8 cellular contexts compared by ENCODE assay signal in the genomic region with DNA sequence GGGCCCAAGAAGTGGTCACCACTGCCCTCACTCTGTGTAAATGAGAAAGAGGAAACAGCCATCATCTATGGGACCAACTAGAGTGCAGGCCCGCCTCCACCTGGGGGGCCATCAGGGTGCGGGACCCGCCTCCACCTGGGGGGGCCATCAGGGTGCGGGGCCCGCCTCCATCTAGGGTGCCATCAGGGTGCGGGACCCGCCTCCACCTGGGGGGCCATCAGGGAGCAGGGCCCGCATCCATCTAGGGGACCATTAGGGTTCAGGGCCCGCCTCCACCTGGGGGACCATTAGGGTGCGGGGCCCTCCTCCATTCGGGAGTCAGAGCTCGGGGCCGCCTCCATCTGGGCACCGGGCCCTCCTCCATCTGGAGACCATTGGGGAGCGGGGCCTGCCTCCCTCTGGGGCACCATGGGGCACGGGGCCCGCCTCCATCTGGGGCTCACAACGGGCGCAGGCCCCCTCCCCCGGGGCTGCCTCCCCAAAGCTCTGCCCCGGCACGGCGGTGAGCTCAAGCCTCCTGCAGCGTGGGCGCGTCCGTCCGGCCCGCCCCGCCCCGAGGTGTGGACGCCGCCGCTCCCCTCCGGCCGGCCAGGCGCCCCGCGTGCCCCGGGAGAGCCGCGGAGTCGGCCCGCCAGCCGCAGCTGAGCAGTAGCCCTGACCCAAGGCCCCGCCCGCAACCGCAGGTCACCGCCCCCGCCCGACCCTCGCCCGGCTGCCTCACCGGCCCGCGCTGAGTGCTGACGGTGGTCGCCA. TPM values are rescaled to one million over a fixed set of nuclear protein-coding genes. Genes with fewer than 3 reads are reported as not detected.
DNase-seq lines count a peak whose midpoint lies in the region; ATAC-seq and TF ChIP-seq lines count a peak whose summit lies in the region.

No MANE protein-coding gene starts in this region.

- in situ Hi-C loops in KBM-7 (cut with MboI; ENCODE audit: low pct_unique_long_range_greater_than_20kb, low sequenced_read_pairs) = no loop called here

- H3K27ac ChIP-seq in hepatocyte (peak overlapping the region; percentile 80), spleen (peak overlapping the region; percentile 91 to 98 (median 96))

- H4K20me1 ChIP-seq in hepatocyte (ENCODE audit: insufficient read depth, poor library complexity, severe bottlenecking) = peaks cover 44% of the 10 kb centered on the region

- no peaks in the 10 kb centered on the region for H3K36me3 ChIP-seq in hepatocyte (replicated peaks; ENCODE audit: insufficient read depth, low read depth)
- H3K36me3 ChIP-seq in spleen = peaks cover 0 to 33% (median 11%) of the 10 kb centered on the region in 6 donors

- peaks cover 4% of the 10 kb centered on the region for H3K9me3 Mint-ChIP-seq in activated T-helper 17 cell treated with anti-CD3 and anti-CD28 coated beads, Interleukin-2, amount 50 U/mL, for 72 hours

- H3K9me2 ChIP-seq in hepatocyte (replicated peaks; ENCODE audit: insufficient read depth) = no peaks in the 10 kb centered on the region

- no peak for TF ChIP-seq POLR2A in spleen (IDR thresholded peaks at IDR 0.05)

- H3K27me3 ChIP-seq in hepatocyte (no peaks in the 10 kb centered on the region), spleen (replicated peaks in 1 of 7) (no peaks in the 10 kb centered on the region)

- H3K36me3 Mint-ChIP-seq in activated T-helper 17 cell treated with anti-CD3 and anti-CD28 coated beads, Interleukin-2, amount 50 U/mL, for 72 hours (ENCODE audit: low read depth) = peaks cover 11% of the 10 kb centered on the region

- H3K27ac Mint-ChIP-seq in activated T-helper 17 cell treated with anti-CD3 and anti-CD28 coated beads, Interleukin-2, amount 50 U/mL, for 72 hours = peak overlapping the region; percentile 63

- no peak for DNase-seq in AG10803 (ENCODE audit: low read depth)
- no peak for DNase-seq in hepatocyte (ENCODE audit: low spot score)
- DNase-seq in spleen = no peak
- DNase-seq in NCI-H1417 (lab: John Stamatoyannopoulos, UW) = no peak
- DNase-seq in KBM-7 = no peak

- peak; percentile 19 for ATAC-seq in GM19043 (IDR thresholded peaks at IDR 0.05; ENCODE audit: low read depth, unreplicated experiment)
- ATAC-seq in HG03175 (IDR thresholded peaks at IDR 0.05; ENCODE audit: unreplicated experiment) = peak; percentile 41
- ATAC-seq in activated T-helper 17 cell treated with anti-CD3 and anti-CD28 coated beads, Interleukin-2, amount 50 U/mL, for 72 hours (replicated peaks) = peak; percentile 61

- 17% methylated on average over 12 of the region's 58 CpGs for WGBS in hepatocyte (ENCODE audit: low lambda C conversion rate, missing lambda C conversion rate)
- WGBS in spleen, 5 donors = 3 to 28% (median 6%) methylated on average over 6 to 58 of the region's 58 CpGs

- H3K4me2 ChIP-seq in hepatocyte = peak overlapping the region; percentile 93

- no peak for TF ChIP-seq CTCF in AG10803 (conservative IDR thresholded peaks at IDR 0.05; ENCODE audit: low read length)
- no peak for TF ChIP-seq CTCF in hepatocyte (IDR thresholded peaks at IDR 0.05; ENCODE audit: poor library complexity)
- no peak for TF ChIP-seq CTCF in spleen (IDR thresholded peaks at IDR 0.05 in 8 of 11, conservative IDR thresholded peaks at IDR 0.05 in 3 of 11)

- H3K9me3 ChIP-seq in hepatocyte (ENCODE audit: low read depth) = no peaks in the 10 kb centered on the region
- peaks cover 0 to 16% (median 10%) of the 10 kb centered on the region in 8 donors for H3K9me3 ChIP-seq in spleen

- intact Hi-C loops in spleen (cut with DNase I; ENCODE audit: low total_unique reads) = loop anchor here (10.0 kb wide), 1 partner anchor 216 kb away; no protein-coding TSS in a partner anchor

- peaks cover 18% of the 10 kb centered on the region for H3K4me1 Mint-ChIP-seq in activated T-helper 17 cell treated with anti-CD3 and anti-CD28 coated beads, Interleukin-2, amount 50 U/mL, for 72 hours

- peak overlapping the region; percentile 73 for H3K4me3 Mint-ChIP-seq in activated T-helper 17 cell treated with anti-CD3 and anti-CD28 coated beads, Interleukin-2, amount 50 U/mL, for 72 hours

- H3K4me1 ChIP-seq in hepatocyte (ENCODE audit: insufficient read depth) = peaks cover 42% of the 10 kb centered on the region
- H3K4me1 ChIP-seq in spleen = peaks cover 35 to 73% (median 67%) of the 10 kb centered on the region in 6 donors

- H3K27me3 Mint-ChIP-seq in activated T-helper 17 cell treated with anti-CD3 and anti-CD28 coated beads, Interleukin-2, amount 50 U/mL, for 72 hours = no peaks in the 10 kb centered on the region

- peak overlapping the region; percentile 41 for H2AFZ ChIP-seq in hepatocyte

- H3K4me3 ChIP-seq in AG10803 (ENCODE audit: low read length) = peak overlapping the region; percentile 66
- H3K4me3 ChIP-seq in hepatocyte = peak overlapping the region; percentile 60
- H3K4me3 ChIP-seq in spleen = peak overlapping the region; percentile 75 to 91 (median 80)

- peaks cover 51% of the 10 kb centered on the region for H3K79me2 ChIP-seq in hepatocyte

RNA-seq across cellular contexts. Expression of a gene that starts 0.5 kb away (rescaled TPM):
- total RNA-seq in activated T-helper 17 cell treated with anti-CD3 and anti-CD28 coated beads, Interleukin-2, amount 50 U/mL, for 72 hours = 10 to 100 TPM; 27.6 to 30.8 TPM
- total RNA-seq in hepatocyte (33.3 and 40.9 TPM in 2 replicates), spleen (10 to 100 TPM; 44.3 to 67.4 (median 59.8) TPM)
- polyA plus RNA-seq in hepatocyte (80.9 and 84.0 TPM in 2 replicates), spleen (10 to 100 TPM; 16.1 to 35.8 (median 18.7) TPM)
